In genomic region chr2:239132156-239132709, GRCh38 we compare ENCODE assay signal across 25 cellular contexts.
"Had no signal": no experiment of that assay in that cellular context is flagged by ENCODE, and none has a peak within 500 bp of the region (broad histone marks: within the 10 kb centered on the region; RNA-seq: fewer than 3 reads in every experiment).

No MANE protein-coding gene starts in this region.

- H3K27me3 ChIP-seq: gastroesophageal sphincter, heart right ventricle, stomach, testis had no signal

- FAIRE-seq: astrocyte had no signal

- H3K27ac ChIP-seq: epithelial cell of prostate, heart right ventricle, skin epidermis, stomach, testis, VCaP had no signal

- H3K9me3 ChIP-seq: gastroesophageal sphincter, mucosa of descending colon, stomach, testis had no signal

- H3K4me3 ChIP-seq: gastroesophageal sphincter, heart right ventricle, mucosa of descending colon, skin epidermis, stomach, testis had no signal

- ATAC-seq: activated CD4-positive, CD25-positive, alpha-beta regulatory T cell treated with anti-CD3 and anti-CD28 coated beads, Interleukin-2, amount 50 U/mL, for 24 hours; activated CD8-positive, alpha-beta memory T cell treated with anti-CD3 and anti-CD28 coated beads, Interleukin-2, amount 10 ng/mL, durations not matched to agents 7 days and 5 days; activated naive CD4-positive, alpha-beta T cell treated with anti-CD3 and anti-CD28 coated beads, Interleukin-2, amount 50 U/mL, for 72 hours; gastroesophageal sphincter; heart right ventricle; left colon; mucosa of descending colon; stimulated activated memory B cell treated with anti-CD40 and anti-IgM and Interleukin-4, amounts not matched to agents 10 μg/mL and 1 μg/mL and 100 μg/mL, for 72 hours; T-cell had no signal

- DNase-seq: activated CD4-positive, alpha-beta memory T cell treated with anti-CD3 and anti-CD28 coated beads, Interleukin-2, amount 10 ng/mL, durations not matched to agents 7 days and 5 days; activated CD4-positive, alpha-beta T cell treated with anti-CD3 and anti-CD28 coated beads, Interleukin-2, amount 10 ng/mL, durations not matched to agents 24 days and 14 days; activated CD8-positive, alpha-beta memory T cell treated with anti-CD3 and anti-CD28 coated beads, Interleukin-2, amount 10 ng/mL, durations not matched to agents 7 days and 5 days; activated gamma-delta T cell; activated T-cell treated with anti-CD3 and anti-CD28 coated beads for 4 hours; cerebellar nuclear complex; cortex of kidney; heart right ventricle; islet precursor cell; left colon; mesenchymal stem cell; naive B cell; stimulated activated CD4-positive, alpha-beta T cell treated with anti-CD3 and anti-CD28 coated beads, Interleukin-2, amount 100 ng/mL, for 24 hours; stomach; T-cell; testis had no signal
